In the genomic region with DNA sequence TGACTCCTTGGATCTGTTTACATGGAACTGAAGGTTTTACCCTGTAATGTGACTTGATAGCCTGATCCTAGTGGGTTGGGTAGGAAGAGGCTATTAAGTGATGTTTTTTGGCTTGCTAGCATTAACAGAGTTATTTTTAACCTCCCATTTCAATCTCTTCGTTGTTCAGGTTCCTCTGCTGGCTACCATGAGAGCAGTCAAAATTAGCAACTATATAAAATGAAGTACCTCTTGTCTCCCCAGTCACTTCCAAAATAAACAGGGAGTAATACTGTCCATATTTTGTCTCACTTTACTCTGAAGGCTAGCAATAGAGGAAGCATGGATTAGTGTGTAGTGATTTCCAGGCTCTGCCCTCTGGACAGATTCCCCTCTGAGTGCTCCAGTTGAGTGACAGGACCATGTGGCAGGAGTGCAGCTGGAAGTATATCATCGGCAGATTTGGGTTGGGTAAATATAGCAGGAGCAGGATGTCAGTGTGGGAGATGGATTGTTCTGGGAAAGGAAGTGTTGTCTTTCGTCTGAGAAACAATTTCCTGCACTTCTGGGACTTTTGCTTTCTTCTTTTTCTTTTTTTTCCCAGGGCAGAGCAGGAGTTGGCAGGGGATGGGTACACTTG, we compare ENCODE assay signal across 8 cellular contexts.
DNase-seq lines count a peak whose midpoint lies in the region; ATAC-seq and TF ChIP-seq lines count a peak whose summit lies in the region.

No MANE protein-coding gene starts in this region.

- H3K4me1 Mint-ChIP-seq in nephron progenitor cell, result peaks cover 35% of the 10 kb centered on the region

- H3K4me3 ChIP-seq in coronary artery, result peak overlapping the region; percentile 5

- no peak for ATAC-seq in GM21576 (IDR thresholded peaks at IDR 0.05; ENCODE audit: unreplicated experiment)
- no peak for ATAC-seq in HG02970 (IDR thresholded peaks at IDR 0.05; ENCODE audit: low FRiP score, unreplicated experiment)
- ATAC-seq in GM21381 (IDR thresholded peaks at IDR 0.05; ENCODE audit: unreplicated experiment), result no peak

- DNase-seq in DMS153 (lab: John Stamatoyannopoulos, UW), result peak; percentile 58
- peak; percentile 9 for DNase-seq in NCI-H2227 (lab: John Stamatoyannopoulos, UW; ENCODE audit: unreplicated experiment)
- DNase-seq in coronary artery (ENCODE audit: low spot score), result no peak
- no peak for DNase-seq in nephron progenitor cell
- DNase-seq in activated T-cell treated with anti-CD3 and anti-CD28 coated beads, Interleukin-2, amount 50 U/mL, for 48 hours, result no peak

- peaks cover 20% of the 10 kb centered on the region for H3K36me3 Mint-ChIP-seq in nephron progenitor cell (ENCODE audit: low read depth)

- H3K27ac ChIP-seq in coronary artery, result peak overlapping the region in 1 of 2 donors; percentile 13

- H3K27me3 Mint-ChIP-seq in nephron progenitor cell (ENCODE audit: low read depth, poor library complexity), result no peaks in the 10 kb centered on the region

- H3K4me3 Mint-ChIP-seq in nephron progenitor cell, result peak overlapping the region; percentile 39

- peak overlapping the region; percentile 43 for H3K27ac Mint-ChIP-seq in nephron progenitor cell

- no peak for TF ChIP-seq CTCF in coronary artery (IDR thresholded peaks at IDR 0.05)
- no peak for TF ChIP-seq CTCF in nephron progenitor cell (IDR thresholded peaks at IDR 0.05)

- no peaks in the 10 kb centered on the region for H3K9me3 Mint-ChIP-seq in nephron progenitor cell

Comparison
In these comparisons a context has a peak if more than half of its experiments do, and no peak if none do; other contexts are left out.
1. DNase-seq: peak in DMS153 (single experiment) and NCI-H2227 (single experiment); none in coronary artery (single experiment), nephron progenitor cell (single experiment) and activated T-cell treated with anti-CD3 and anti-CD28 coated beads, Interleukin-2, amount 50 U/mL, for 48 hours (0 of 2).